Comparison of ENCODE assay signal across 2 cellular contexts in the genomic region with DNA sequence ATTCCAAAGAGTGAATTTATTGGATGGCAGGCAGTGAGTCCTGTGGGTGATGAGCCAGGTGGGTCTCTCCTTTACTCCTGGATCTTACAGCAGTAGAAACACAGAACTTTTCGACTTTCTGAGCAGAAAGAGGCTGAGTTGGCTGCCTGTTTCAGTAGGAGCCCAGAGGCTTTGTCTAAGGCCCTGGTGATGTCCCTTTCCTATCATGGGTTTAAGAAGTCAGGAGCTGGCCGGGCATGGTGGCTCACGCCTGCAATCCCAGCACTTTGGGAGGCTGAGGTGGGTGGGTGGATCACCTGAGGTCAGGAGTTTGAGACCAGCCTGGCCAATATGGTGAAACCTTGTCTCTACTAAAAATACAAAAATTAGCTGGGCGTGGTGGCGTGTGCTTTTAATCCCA.
A peak's percentile ranks its signal among the peaks of the same experiment; 100 is the strongest.
DNase-seq lines count a peak whose midpoint lies in the region; TF ChIP-seq lines count a peak whose summit lies in the region.
"Not testable (repeated sequence)": the region's sequence is repeated elsewhere in the genome, so short reads cannot be mapped to it uniquely, and the experiment has no call there.

No MANE protein-coding gene starts in this region.

- DNase-seq in cardiac septum (ENCODE audit: low spot score) (peak; percentile 24), testis (peak; percentile 4)

- H3K27ac ChIP-seq in testis = not testable (repeated sequence)

- TF ChIP-seq CTCF in testis (IDR thresholded peaks at IDR 0.05) = not testable (repeated sequence)

- not testable (repeated sequence) for H3K9me3 ChIP-seq in testis

- TF ChIP-seq POLR2A in testis (IDR thresholded peaks at IDR 0.05) = not testable (repeated sequence)

- not testable (repeated sequence) for H3K4me3 ChIP-seq in testis

- intact Hi-C loops in cardiac septum (cut with DNase I) (loop anchor here (5.0 kb wide), 1 partner anchor 78 kb away; no protein-coding TSS in a partner anchor), testis (cut with DNase I; ENCODE audit: low total_unique reads) (loop anchor here (5.0 kb wide), 1 partner anchor 157 kb away; no protein-coding TSS in a partner anchor)

- H3K36me3 ChIP-seq in testis (ENCODE audit: low read depth, missing control alignments) = not testable (repeated sequence)

- H3K27me3 ChIP-seq in testis = not testable (repeated sequence)

- peaks cover 20% of the 10 kb centered on the region for H3K4me1 ChIP-seq in testis

- WGBS in testis, 2 donors = 97 to 98% methylated on average over 5 of the region's 5 CpGs
